12 cellular contexts compared by ENCODE assay signal in genomic region chr7:2518101-2518500, GRCh38. TPM values are rescaled to one million over a fixed set of nuclear protein-coding genes. Genes with fewer than 3 reads are reported as not detected.
DNase-seq lines count a peak whose midpoint lies in the region; ATAC-seq, FAIRE-seq and TF ChIP-seq lines count a peak whose summit lies in the region.
"Had no signal": no experiment of that assay in that cellular context is flagged by ENCODE, and none has a peak within 500 bp of the region (broad histone marks: within the 10 kb centered on the region; RNA-seq: fewer than 3 reads in every experiment).

No MANE protein-coding gene starts in this region.

- no peak overlapping the region for H3K27ac Mint-ChIP-seq in WTC11

- 41% methylated on average over 7 of the region's 8 CpGs for WGBS in mesenchymal stem cell

- H3K4me1 ChIP-seq in BLaER1 treated with 17β-estradiol and CSF1 and Interleukin-3, amounts not matched to agents 10 nM and 100 nM: peaks cover 50 to 83% (median 79%) of the 10 kb centered on the region in 10 experiments
- H3K4me1 ChIP-seq in ES-I3 (ENCODE audit: insufficient read depth, low read length) (peaks cover 26% of the 10 kb centered on the region), mesenchymal stem cell (ENCODE audit: control insufficient read depth, insufficient read depth, low read depth, low read length) (peaks cover 62% of the 10 kb centered on the region)

- peak overlapping the region; percentile 95 for H2AK5ac ChIP-seq in mesenchymal stem cell (ENCODE audit: low read length, severe bottlenecking)

- ATAC-seq in WTC11 (no peak), HG02852 (IDR thresholded peaks at IDR 0.05; ENCODE audit: unreplicated experiment) (no peak)

- no peaks in the 10 kb centered on the region for H3K36me3 Mint-ChIP-seq in WTC11

- H3K23ac ChIP-seq in mesenchymal stem cell (ENCODE audit: low read length in 2 of 2): no peak overlapping the region

- H3K9me3 ChIP-seq in BLaER1 treated with 17β-estradiol and CSF1 and Interleukin-3, amounts not matched to agents 10 nM and 100 nM (replicated peaks in 1 of 11): no peaks in the 10 kb centered on the region
- H3K9me3 ChIP-seq in ES-I3 (ENCODE audit: control insufficient read depth, insufficient read depth, low read length) (no peaks in the 10 kb centered on the region), mesenchymal stem cell (ENCODE audit: control insufficient read depth, low read length) (no peaks in the 10 kb centered on the region)

- no peaks in the 10 kb centered on the region for H3K79me1 ChIP-seq in mesenchymal stem cell (replicated peaks; ENCODE audit: low read length, poor library complexity, severe bottlenecking)

- no peak overlapping the region for H2AFZ ChIP-seq in mesenchymal stem cell (ENCODE audit: low read depth, low read length)

- DNase-seq in WTC11 (ENCODE audit: low spot score) (no peak), mesenchymal stem cell (no peak), HEK293T (ENCODE audit: extremely low spot score) (no peak), RCC 7860 (ENCODE audit: low spot score) (no peak), NCI-H345 treated with DMSO at 0.1 percent for 48 hours (lab: John Stamatoyannopoulos, UW; ENCODE audit: unreplicated experiment) (no peak)
- DNase-seq: DND-41; stimulated activated CD8-positive, alpha-beta memory T cell treated with anti-CD3 and anti-CD28 coated beads, Interleukin-4, amount 100 ng/mL, for 48 hours had no signal

- FAIRE-seq in RCC 7860 (lab: Jason Lieb, UNC): no peak
- FAIRE-seq: islet of Langerhans had no signal

- POLR2A ChIA-PET in WTC11 (lab: Charles Lee) (no interaction called here), HEK293T (lab: Yijun Ruan, JAX) (no interaction called here)

- H3K4me2 ChIP-seq in BLaER1 treated with 17β-estradiol and CSF1 and Interleukin-3, amounts not matched to agents 10 nM and 100 nM: peak overlapping the region; percentile 87 to 100 (median 96)
- peak overlapping the region; percentile 93 for H3K4me2 ChIP-seq in mesenchymal stem cell (ENCODE audit: low read length, poor library complexity, severe bottlenecking)

- H4K20me1 ChIP-seq in BLaER1 treated with 17β-estradiol and CSF1 and Interleukin-3, amounts not matched to agents 10 nM and 100 nM: peaks cover 0 to 34% (median 31%) of the 10 kb centered on the region in 11 experiments; a peak in 19 of 22 replicates

- peak overlapping the region in 1 of 10 experiments; percentile 75; a peak in 2 of 20 replicates for H3K4me3 ChIP-seq in BLaER1 treated with 17β-estradiol and CSF1 and Interleukin-3, amounts not matched to agents 10 nM and 100 nM
- H3K4me3 ChIP-seq in mesenchymal stem cell (ENCODE audit: insufficient read depth in 1 of 2, low read depth in 1 of 2, low read length in 2 of 2): peak overlapping the region in 1 of 2 experiments; percentile 17

- peak overlapping the region; percentile 51 for H3K4me3 Mint-ChIP-seq in WTC11

- H4K8ac ChIP-seq in mesenchymal stem cell (ENCODE audit: low read length): no peak overlapping the region

- no peak overlapping the region for H2BK15ac ChIP-seq in mesenchymal stem cell (ENCODE audit: low read depth, poor library complexity, severe bottlenecking)

- H3K36me3 ChIP-seq in BLaER1 treated with 17β-estradiol and CSF1 and Interleukin-3, amounts not matched to agents 10 nM and 100 nM: no peaks in the 10 kb centered on the region
- H3K36me3 ChIP-seq in ES-I3 (ENCODE audit: insufficient read depth, low read length) (no peaks in the 10 kb centered on the region), mesenchymal stem cell (ENCODE audit: control insufficient read depth in 1 of 2, insufficient read depth in 2 of 2, low read depth in 1 of 2, low read length in 2 of 2) (peaks cover 0 to 18% of the 10 kb centered on the region in 2 experiments)

- H3K9me3 Mint-ChIP-seq in WTC11: no peaks in the 10 kb centered on the region

- peak overlapping the region; percentile 98 for H2BK5ac ChIP-seq in mesenchymal stem cell (ENCODE audit: low read depth, low read length, poor library complexity, severe bottlenecking)

- H3K27me3 ChIP-seq in BLaER1 treated with 17β-estradiol and CSF1 and Interleukin-3, amounts not matched to agents 10 nM and 100 nM: no peaks in the 10 kb centered on the region
- peaks cover 0 to 5% of the 10 kb centered on the region in 2 experiments for H3K27me3 ChIP-seq in mesenchymal stem cell (ENCODE audit: control insufficient read depth in 1 of 2, insufficient read depth in 1 of 2, low read length in 2 of 2)

- peak overlapping the region in 1 of 2 experiments; percentile 49 for H3K4ac ChIP-seq in mesenchymal stem cell (ENCODE audit: low read depth in 1 of 2, low read length in 2 of 2)

- peaks cover 42% of the 10 kb centered on the region for H3K4me1 Mint-ChIP-seq in WTC11

- H3K27me3 Mint-ChIP-seq in WTC11 (ENCODE audit: low read depth): peaks cover 24% of the 10 kb centered on the region

- no peak overlapping the region for H4K91ac ChIP-seq in mesenchymal stem cell (ENCODE audit: low read length)

- H2BK120ac ChIP-seq in mesenchymal stem cell (ENCODE audit: low read depth, low read length): no peak overlapping the region

- H3K9ac ChIP-seq in BLaER1 treated with 17β-estradiol and CSF1 and Interleukin-3, amounts not matched to agents 10 nM and 100 nM: peak overlapping the region in 8 of 11 experiments; percentile 69 to 83 (median 78); a peak in 9 of 22 replicates
- peak overlapping the region; percentile 39; the same call in 1 of the 2 replicates for H3K9ac ChIP-seq in ES-I3 (ENCODE audit: low read depth, low read length)
- no peak overlapping the region for H3K9ac ChIP-seq in mesenchymal stem cell (ENCODE audit: low read length)

- peak overlapping the region in 1 of 2 experiments; percentile 74 for H3K18ac ChIP-seq in mesenchymal stem cell (ENCODE audit: low read depth in 1 of 2, low read length in 2 of 2)

- CTCF ChIA-PET in WTC11 (lab: Charles Lee): interaction anchor here (1.0 to 2.9 kb wide), 5 partner anchors 18 to 105 kb away, joined by 4 to 15 read pairs (median 4); no protein-coding TSS in a partner anchor
- CTCF ChIA-PET in HEK293T (lab: Yijun Ruan, JAX): no interaction called here

- peak overlapping the region; percentile 18 to 82 for H2BK12ac ChIP-seq in mesenchymal stem cell (ENCODE audit: low read length in 2 of 2)

- no peak for TF ChIP-seq CTCF in WTC11 (IDR thresholded peaks at IDR 0.05)

- peak overlapping the region in 7 of 11 experiments; percentile 71 to 85 (median 81); a peak in 10 of 22 replicates for H3K27ac ChIP-seq in BLaER1 treated with 17β-estradiol and CSF1 and Interleukin-3, amounts not matched to agents 10 nM and 100 nM
- peak overlapping the region; percentile 97 for H3K27ac ChIP-seq in mesenchymal stem cell (ENCODE audit: low read length, poor library complexity, severe bottlenecking)

- no peak overlapping the region for H3K14ac ChIP-seq in mesenchymal stem cell (ENCODE audit: low read length in 2 of 2)

TF ChIP-seq in WTC11, 78 proteins besides CTCF, POLR2A, EP300 and RAD21 (continues in another document):
- no peak for TF ChIP-seq ZNF281 (CRISPR knock-in tag; IDR thresholded peaks at IDR 0.05)

TF ChIP-seq in HEK293T, 16 proteins besides CTCF, POLR2A, EP300 and RAD21:
- TF ChIP-seq L3MBTL2 (conservative IDR thresholded peaks at IDR 0.05) (no peak), NFRKB (IDR thresholded peaks at IDR 0.05) (no peak), ELF4 (IDR thresholded peaks at IDR 0.05) (no peak), HDGF (IDR thresholded peaks at IDR 0.05; ENCODE audit: borderline replicate concordance) (no peak), SUZ12 (IDR thresholded peaks at IDR 0.05) (no peak), BHLHE40 (IDR thresholded peaks at IDR 0.05; ENCODE audit: borderline replicate concordance) (no peak), FOXA1 (IDR thresholded peaks at IDR 0.05) (no peak), ZNF384 (IDR thresholded peaks at IDR 0.05) (no peak), FOXK2 (IDR thresholded peaks at IDR 0.05) (no peak), FOXM1 (IDR thresholded peaks at IDR 0.05; ENCODE audit: borderline replicate concordance) (no peak), TARDBP (IDR thresholded peaks at IDR 0.05) (no peak), SP1 (IDR thresholded peaks at IDR 0.05) (no peak), PKNOX1 (IDR thresholded peaks at IDR 0.05) (no peak), CTBP1 (IDR thresholded peaks at IDR 0.05; ENCODE audit: borderline replicate concordance) (no peak), ARNT (IDR thresholded peaks at IDR 0.05) (no peak), LEF1 (IDR thresholded peaks at IDR 0.05; ENCODE audit: borderline replicate concordance) (no peak)

RNA-seq across cellular contexts. Expression of gene LFNG, which starts 1.5 kb away (rescaled TPM):
- 24.1 to 29.4 TPM (median 26.5 TPM) in 3 replicates for total RNA-seq in WTC11 (2021)
- polyA plus RNA-seq in mesenchymal stem cell (2013, experiment 1 of 2): 0.22 TPM
- 0.21 TPM for polyA plus RNA-seq in mesenchymal stem cell (2013, experiment 2 of 2)

RNA-seq across cellular contexts. Expression of gene BRAT1, which starts 37.2 kb away (rescaled TPM):
- total RNA-seq in WTC11 (2021): 44.0 to 50.0 TPM (median 46.1 TPM) in 3 replicates
- 10.5 TPM for polyA plus RNA-seq in mesenchymal stem cell (2013, experiment 1 of 2)
- 10.6 TPM for polyA plus RNA-seq in mesenchymal stem cell (2013, experiment 2 of 2)

RNA-seq across cellular contexts. Expression of gene IQCE, which starts 40.7 kb away (rescaled TPM):
- 4.4 to 4.7 TPM (median 4.6 TPM) in 3 replicates for total RNA-seq in WTC11 (2021)
- polyA plus RNA-seq in mesenchymal stem cell (2013, experiment 1 of 2): 10.2 TPM
- 10.0 TPM for polyA plus RNA-seq in mesenchymal stem cell (2013, experiment 2 of 2)

RNA-seq across cellular contexts. Expression of gene GRIFIN, which starts 41.9 kb away (rescaled TPM):
- total RNA-seq in WTC11 (2021): not detected in 3 replicates
- polyA plus RNA-seq in mesenchymal stem cell (2013, experiment 1 of 2): not detected
- not detected for polyA plus RNA-seq in mesenchymal stem cell (2013, experiment 2 of 2)
- total RNA-seq: T-helper 2 cell treated with Interferon-gamma antibody and Interleukin-4, amounts not matched to agents 100 ng/mL and 5 ng/mL, for 36 hours had no signal
